Comparison of ENCODE assay signal across 18 cellular contexts in genomic region chr4:153546273-153546672, GRCh38.
DNase-seq lines count a peak whose midpoint lies in the region; ATAC-seq and TF ChIP-seq lines count a peak whose summit lies in the region.
"Had no signal": no experiment of that assay in that cellular context is flagged by ENCODE, and none has a peak within 500 bp of the region (broad histone marks: within the 10 kb centered on the region; RNA-seq: fewer than 3 reads in every experiment).

No MANE protein-coding gene starts in this region.

- peak overlapping the region; percentile 27 for H3K27ac ChIP-seq in skeletal muscle tissue (ENCODE audit: low read depth, low read length)
- H3K27ac ChIP-seq: 22Rv1, RWPE1, SJSA1 had no signal

- H3K27me3 Mint-ChIP-seq in central memory CD8-positive, alpha-beta T cell, result no peaks in the 10 kb centered on the region

- H3K4me1 Mint-ChIP-seq in central memory CD8-positive, alpha-beta T cell, result peaks cover 46% of the 10 kb centered on the region

- CTCF ChIA-PET in HEK293T (lab: Yijun Ruan, JAX), result interaction anchor here (0.6 kb wide), 1 partner anchor 32 kb away, joined by 4 read pairs; no protein-coding TSS in a partner anchor

- POLR2A ChIA-PET in HEK293T (lab: Yijun Ruan, JAX), result no interaction called here

- no peaks in the 10 kb centered on the region for H3K9me3 Mint-ChIP-seq in central memory CD8-positive, alpha-beta T cell

- no peaks in the 10 kb centered on the region for H3K9me3 ChIP-seq in skeletal muscle tissue (ENCODE audit: control insufficient read depth in 3 of 3, low read length in 3 of 3)
- H3K9me3 ChIP-seq: SJSA1 had no signal

- H3K36me3 ChIP-seq in skeletal muscle tissue (ENCODE audit: control insufficient read depth in 3 of 3, insufficient read depth in 3 of 3, low read length in 3 of 3), result no peaks in the 10 kb centered on the region
- H3K36me3 ChIP-seq: SJSA1 had no signal

- no peak overlapping the region for H3K4me3 Mint-ChIP-seq in central memory CD8-positive, alpha-beta T cell

- H3K27me3 ChIP-seq in skeletal muscle tissue (ENCODE audit: control insufficient read depth in 3 of 3, insufficient read depth in 3 of 3, low read length in 3 of 3), result no peaks in the 10 kb centered on the region
- H3K27me3 ChIP-seq: SJSA1 had no signal

- no peak overlapping the region for H3K4me3 ChIP-seq in skeletal muscle tissue (ENCODE audit: low read length in 3 of 3)
- H3K4me3 ChIP-seq: SJSA1 had no signal

- H3K27ac Mint-ChIP-seq in central memory CD8-positive, alpha-beta T cell (ENCODE audit: low read depth), result peak overlapping the region; percentile 56

- H3K9ac ChIP-seq in skeletal muscle tissue (ENCODE audit: low read depth in 1 of 3, low read length in 3 of 3), result no peak overlapping the region

- H3K4me1 ChIP-seq in skeletal muscle tissue (ENCODE audit: control insufficient read depth in 3 of 3, insufficient read depth in 3 of 3, low read length in 3 of 3), result peaks cover 36 to 49% (median 45%) of the 10 kb centered on the region in 3 donors

- no peak for ATAC-seq in central memory CD8-positive, alpha-beta T cell (replicated peaks; ENCODE audit: extremely low read depth, poor library complexity, severe bottlenecking)
- ATAC-seq in HG02642 (IDR thresholded peaks at IDR 0.05; ENCODE audit: poor library complexity, unreplicated experiment), result no peak

- peaks cover 9% of the 10 kb centered on the region for H3K36me3 Mint-ChIP-seq in central memory CD8-positive, alpha-beta T cell (ENCODE audit: insufficient read depth)

- peak; percentile 44 for DNase-seq in DMS 273 (lab: John Stamatoyannopoulos, UW; ENCODE audit: unreplicated experiment)
- no peak for DNase-seq in DMS 273 treated with DMSO at 0.1 percent for 48 hours (lab: John Stamatoyannopoulos, UW)
- no peak for DNase-seq in HEK293T (ENCODE audit: extremely low spot score)
- no peak for DNase-seq in central memory CD8-positive, alpha-beta T cell (ENCODE audit: low spot score in 2 of 2)
- DNase-seq in stimulated activated naive CD4-positive, alpha-beta T cell treated with Interleukin-2 at 50 U/mL for 16 hours (lab: John Stamatoyannopoulos, UW), result no peak
- DNase-seq in NCI-H2081 (lab: John Stamatoyannopoulos, UW), result no peak
- DNase-seq: C1 segment of cervical spinal cord, DMS53, H7, MV-4-11, NCI-H1417 treated with DMSO at 0.1 percent for 48 hours, NCI-H2081 treated with DMSO at 0.1 percent for 48 hours, NCI-H226 had no signal

TF ChIP-seq in HEK293T, 16 proteins besides CTCF, POLR2A, EP300 and RAD21:
- TF ChIP-seq PKNOX1 (IDR thresholded peaks at IDR 0.05) (peak; percentile 48), ARNT (IDR thresholded peaks at IDR 0.05) (no peak), FOXA1 (IDR thresholded peaks at IDR 0.05) (no peak), LEF1 (IDR thresholded peaks at IDR 0.05; ENCODE audit: borderline replicate concordance) (no peak), ELF4 (IDR thresholded peaks at IDR 0.05) (no peak), HDGF (IDR thresholded peaks at IDR 0.05; ENCODE audit: borderline replicate concordance) (no peak)
TF ChIP-seq in HEK293T: peak in this region for 1.
